Comparison of ENCODE assay signal across 32 cellular contexts in the genomic region with DNA sequence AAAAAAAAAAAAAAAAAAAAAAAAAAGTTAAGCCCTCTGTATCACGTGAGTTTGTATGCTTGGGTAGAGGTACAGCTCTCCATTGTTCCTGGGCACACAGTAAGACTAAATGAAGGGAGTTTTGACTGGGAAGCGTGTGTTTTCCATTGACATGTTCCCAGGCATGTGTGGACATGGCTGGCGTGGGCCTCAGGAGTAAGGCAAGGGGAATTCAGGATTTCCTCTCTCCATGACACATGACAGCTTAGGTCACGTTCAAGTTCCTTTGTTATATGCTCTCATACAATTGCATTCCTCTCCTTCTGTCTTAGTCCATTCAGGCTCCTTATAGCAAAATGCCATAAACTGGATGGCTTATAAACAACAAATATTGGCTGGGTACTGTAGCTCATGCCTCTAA. TPM values are rescaled to one million over a fixed set of nuclear protein-coding genes. Genes with fewer than 3 reads are reported as not detected.
"Had no signal": no experiment of that assay in that cellular context is flagged by ENCODE, and none has a peak within 500 bp of the region (broad histone marks: within the 10 kb centered on the region; RNA-seq: fewer than 3 reads in every experiment).

No MANE protein-coding gene starts in this region.

- H3K4me1 ChIP-seq: colonic mucosa, esophagus muscularis mucosa, gastrocnemius medialis, heart right ventricle had no signal

- H3K27me3 ChIP-seq: brain microvascular endothelial cell, cardiac muscle cell, colonic mucosa, gastrocnemius medialis, hepatocyte had no signal

- H3K36me3 ChIP-seq: brain microvascular endothelial cell, cardiac muscle cell, colonic mucosa, esophagus muscularis mucosa, gastrocnemius medialis, heart right ventricle, WERI-Rb-1 had no signal

- H3K4me2 ChIP-seq: hepatocyte had no signal

- H3K27ac ChIP-seq: brain microvascular endothelial cell, cardiac muscle cell, colonic mucosa, esophagus muscularis mucosa, gastrocnemius medialis, heart right ventricle, hepatocyte, WERI-Rb-1 had no signal

- FAIRE-seq: astrocyte had no signal

- H3K4me3 ChIP-seq: cardiac muscle cell, colonic mucosa, esophagus muscularis mucosa, gastrocnemius medialis, heart right ventricle, hepatocyte had no signal

- DNase-seq: activated B cell treated with CpG ODN at 0.5 μM for 24 hours; activated CD4-positive, alpha-beta T cell treated with anti-CD3 and anti-CD28 coated beads for 48 hours; activated CD4-positive, alpha-beta T cell treated with anti-CD3 and anti-CD28 coated beads, Interleukin-2, amount 50 U/mL, for 1 hour; activated CD4-positive, alpha-beta T cell treated with anti-CD3 and anti-CD28 coated beads, Interleukin-2, amount 50 U/mL, for 48 hours; activated CD8-positive, alpha-beta memory T cell treated with anti-CD3 and anti-CD28 coated beads for 24 hours; activated CD8-positive, alpha-beta T cell treated with anti-CD3 and anti-CD28 coated beads for 36 hours; activated effector memory CD4-positive, alpha-beta T cell treated with Interleukin-2 at 50 U/mL for 16 hours; activated gamma-delta T cell treated with Interleukin-2 at 50 U/mL for 16 hours; activated naive CD4-positive, alpha-beta T cell treated with anti-CD3 and anti-CD28 coated beads, Interleukin-2, amount 50 U/mL, for 16 hours; activated naive CD4-positive, alpha-beta T cell treated with Interleukin-2 at 50 U/mL for 16 hours; activated T-cell treated with anti-CD3 and anti-CD28 coated beads, Interleukin-2, amount 50 U/mL, for 4 hours; amniotic stem cell; anterior cingulate cortex; brain microvascular endothelial cell; central memory CD4-positive, alpha-beta T cell; cerebellar nuclear complex; colonic mucosa; effector CD8-positive, alpha-beta T cell; endodermal cell; foreskin fibroblast; gastrocnemius medialis; heart right ventricle; T-helper 1 cell; T-helper 17 cell; T1000; WERI-Rb-1 had no signal

- H3K79me2 ChIP-seq: hepatocyte had no signal

- H3K9me3 ChIP-seq: colonic mucosa, esophagus muscularis mucosa, gastrocnemius medialis had no signal

- H2AFZ ChIP-seq: hepatocyte had no signal

RNA-seq across cellular contexts. Expression of gene TTC9B, which starts 44.1 kb away (rescaled TPM):
- total RNA-seq: activated B cell treated with CpG ODN at 0.5 μM for 24 hours; activated CD8-positive, alpha-beta T cell treated with anti-CD3 and anti-CD28 coated beads for 36 hours; activated T-cell treated with anti-CD3 and anti-CD28 coated beads, Interleukin-2, amount 50 U/mL, for 4 hours; astrocyte; cardiac muscle cell; endodermal cell; epithelial cell of proximal tubule; esophagus muscularis mucosa; fibroblast of lung; gastrocnemius medialis; heart right ventricle; hepatocyte; T-helper 17 cell had no signal

RNA-seq across cellular contexts. Expression of gene CCNP, which starts 52.4 kb away (rescaled TPM):
- total RNA-seq: activated CD8-positive, alpha-beta T cell treated with anti-CD3 and anti-CD28 coated beads for 36 hours; gastrocnemius medialis; heart right ventricle; hepatocyte had no signal
